Comparison of ENCODE assay signal across 9 cellular contexts in genomic region chr7:112453505-112454171, GRCh38. TPM values are rescaled to one million over a fixed set of nuclear protein-coding genes. Genes with fewer than 3 reads are reported as not detected.
A peak's percentile ranks its signal among the peaks of the same experiment; 100 is the strongest.
DNase-seq lines count a peak whose midpoint lies in the region; ATAC-seq and TF ChIP-seq lines count a peak whose summit lies in the region.
"Had no signal": no experiment of that assay in that cellular context is flagged by ENCODE, and none has a peak within 500 bp of the region (broad histone marks: within the 10 kb centered on the region; RNA-seq: fewer than 3 reads in every experiment).

No MANE protein-coding gene starts in this region.

- H3K27me3 Mint-ChIP-seq in H9 (ENCODE audit: low read depth), result no peaks in the 10 kb centered on the region

- H3T11ph ChIP-seq in H9 (ENCODE audit: low read length), result no peak overlapping the region

- no peak overlapping the region for H2BK5ac ChIP-seq in H9 (ENCODE audit: insufficient read length, low read length)

- H2AFZ ChIP-seq in H9 (ENCODE audit: low read length), result no peak overlapping the region

- TF ChIP-seq POLR2A in sigmoid colon (IDR thresholded peaks at IDR 0.05), result no peak

- no peak overlapping the region for H3K56ac ChIP-seq in H9 (ENCODE audit: insufficient read length, low read depth, low read length)

- H3K9me3 Mint-ChIP-seq in H9, result no peaks in the 10 kb centered on the region

- H4K20me1 ChIP-seq in H9 (ENCODE audit: control insufficient read depth, insufficient read depth, insufficient read length), result no peaks in the 10 kb centered on the region

- H4K8ac ChIP-seq in H9 (replicated peaks; ENCODE audit: insufficient read length, low read depth, low read length), result no peak overlapping the region

- peak in 3 of 4 donors; percentile 2 to 44 (median 43) for TF ChIP-seq EP300 in sigmoid colon (IDR thresholded peaks at IDR 0.05)

- peak overlapping the region; percentile 4 to 8; a peak in 2 of 5 replicates for H3K4me3 Mint-ChIP-seq in H9

- intact Hi-C loops in sigmoid colon (cut with DNase I), result loop anchor here (2.0 to 5.0 kb wide), 3 partner anchors 27 to 484 kb away; partner anchors contain the start of gene LSMEM1

- H3K36me3 Mint-ChIP-seq in H9 (ENCODE audit: insufficient read depth in 1 of 3, low read depth in 3 of 3), result peaks cover 17 to 38% (median 30%) of the 10 kb centered on the region in 3 experiments

- H3K23me2 ChIP-seq in H9 (ENCODE audit: insufficient read length, low read depth, low read length, poor library complexity, severe bottlenecking), result peaks cover 7% of the 10 kb centered on the region

- H2BK20ac ChIP-seq in H9 (ENCODE audit: low read depth, low read length, poor library complexity, severe bottlenecking), result no peak overlapping the region

- H3K9me3 ChIP-seq in H9 (ENCODE audit: control insufficient read depth, low read depth, low read length), result no peaks in the 10 kb centered on the region
- H3K9me3 ChIP-seq in SK-N-MC (ENCODE audit: low read depth, low read length), result no peaks in the 10 kb centered on the region
- no peaks in the 10 kb centered on the region for H3K9me3 ChIP-seq in sigmoid colon

- no peak overlapping the region for H2BK120ac ChIP-seq in H9 (ENCODE audit: low read depth, low read length, poor library complexity, severe bottlenecking)

- WGBS in H9 (ENCODE audit: extremely low coverage, insufficient read length, low lambda C conversion rate), result no CpG with 5 or more reads among the region's 7 CpGs
- WGBS in sigmoid colon, 2 donors, result 14 to 49% methylated on average over 7 of the region's 7 CpGs

- no peak overlapping the region for H3K4ac ChIP-seq in H9 (ENCODE audit: low read depth, low read length)

- no peak overlapping the region for H4K91ac ChIP-seq in H9 (ENCODE audit: insufficient read length, low read depth, low read length)

- TF ChIP-seq CTCF in H9 (conservative IDR thresholded peaks at IDR 0.05) (no peak), sigmoid colon (IDR thresholded peaks at IDR 0.05) (no peak)

- peak overlapping the region; percentile 32; the same call in 1 of the 2 replicates for H3K4me3 ChIP-seq in SK-N-MC
- peak overlapping the region in 1 of 4 donors; percentile 11 for H3K4me3 ChIP-seq in sigmoid colon

- H3K27me3 ChIP-seq in H9 (ENCODE audit: insufficient read depth, low read length) (no peaks in the 10 kb centered on the region), sigmoid colon (no peaks in the 10 kb centered on the region)

- no peak for ATAC-seq in HG03108 (IDR thresholded peaks at IDR 0.05; ENCODE audit: unreplicated experiment)
- ATAC-seq in GM19463 (IDR thresholded peaks at IDR 0.05; ENCODE audit: unreplicated experiment), result no peak

- no peak overlapping the region for H3K9ac ChIP-seq in H9 (ENCODE audit: extremely low read depth, insufficient read length, low read length)
- peak overlapping the region; percentile 65 for H3K9ac ChIP-seq in SK-N-MC (ENCODE audit: insufficient read length)

- H3K27ac ChIP-seq in H9 (ENCODE audit: insufficient read length, low read depth, low read length) (no peak overlapping the region), SK-N-MC (no peak overlapping the region), sigmoid colon (peak overlapping the region; percentile 94 to 100 (median 100))

- no peak overlapping the region for H3K4me2 ChIP-seq in H9 (ENCODE audit: insufficient read depth, insufficient read length, low read length)

- no peak overlapping the region for H2BK15ac ChIP-seq in H9 (ENCODE audit: low read depth, low read length)

- no peak overlapping the region for H3K14ac ChIP-seq in H9 (ENCODE audit: insufficient read depth, low read length)

- no peak overlapping the region for H4K5ac ChIP-seq in H9 (ENCODE audit: insufficient read length, low read depth, low read length)

- no peak overlapping the region for H2AK5ac ChIP-seq in H9 (ENCODE audit: insufficient read length, low read length)

- H2BK12ac ChIP-seq in H9 (ENCODE audit: insufficient read length, low read depth, low read length), result no peak overlapping the region

- DNase-seq in H9 (no peak), SK-N-MC (ENCODE audit: low read depth, low spot score) (no peak), fibroblast of peridontal ligament (ENCODE audit: extremely low read depth) (peak; percentile 87), sigmoid colon (no peak), DMS 273 (lab: John Stamatoyannopoulos, UW; ENCODE audit: unreplicated experiment) (no peak), NCI-H1930 (lab: John Stamatoyannopoulos, UW) (no peak)
- DNase-seq: central memory CD4-positive, alpha-beta T cell had no signal

- H3K79me1 ChIP-seq in H9 (ENCODE audit: insufficient read depth, low read depth, low read length, poor library complexity, severe bottlenecking), result peaks cover 2% of the 10 kb centered on the region

- peak overlapping the region in 2 of 3 experiments; percentile 30 to 61; a peak in 3 of 7 replicates for H3K27ac Mint-ChIP-seq in H9

- no peak overlapping the region for H3K23ac ChIP-seq in H9 (ENCODE audit: insufficient read length, low read depth, low read length)

- H3K79me2 ChIP-seq in H9 (ENCODE audit: insufficient read depth, low read length), result peaks cover 20% of the 10 kb centered on the region; the same call in 1 of the 2 replicates

- H3K36me3 ChIP-seq in SK-N-MC (ENCODE audit: insufficient read depth, low read length) (peaks cover 31% of the 10 kb centered on the region), sigmoid colon (peaks cover 11 to 32% (median 14%) of the 10 kb centered on the region in 4 donors)

- H3K4me1 ChIP-seq in H9 (ENCODE audit: insufficient read depth, low read length), result no peaks in the 10 kb centered on the region
- peaks cover 0 to 43% (median 38%) of the 10 kb centered on the region in 4 donors for H3K4me1 ChIP-seq in sigmoid colon

- H3K4me1 Mint-ChIP-seq in H9, result peaks cover 28 to 31% of the 10 kb centered on the region in 2 experiments

- no peak overlapping the region for H3K18ac ChIP-seq in H9 (ENCODE audit: insufficient read length, low read depth, low read length)

RNA-seq across cellular contexts. Expression of gene IFRD1, which starts 3.4 kb away (rescaled TPM):
- 60.6 and 67.8 TPM in 2 replicates for total RNA-seq in H9 (2021)
- 10 to 100 TPM; 45.7 to 63.7 (median 49.7) TPM for total RNA-seq in sigmoid colon
- polyA plus RNA-seq in sigmoid colon, result 10 to 100 TPM; 22.8 to 35.7 (median 34.4) TPM

RNA-seq across cellular contexts. Expression of gene LSMEM1, which starts 27.2 kb away (rescaled TPM):
- total RNA-seq in H9 (2021) (0.46 and 1.0 TPM in 2 replicates), sigmoid colon (1 to 10 TPM in 3 of 4 donors, under 1 TPM in 1; 0.82 to 3.9 (median 2.3) TPM)
- polyA plus RNA-seq in sigmoid colon, result 1 to 10 TPM in 2 of 3 donors, not detected in 1; 1.2 to 3.1 TPM

Comparison
In these comparisons a context has a peak if more than half of its experiments do, and no peak if none do; other contexts are left out.
1. H3K27ac ChIP-seq: peak in sigmoid colon (4 of 4); none in H9 (single experiment) and SK-N-MC (single experiment).